24 cellular contexts compared by ENCODE assay signal in the genomic region with DNA sequence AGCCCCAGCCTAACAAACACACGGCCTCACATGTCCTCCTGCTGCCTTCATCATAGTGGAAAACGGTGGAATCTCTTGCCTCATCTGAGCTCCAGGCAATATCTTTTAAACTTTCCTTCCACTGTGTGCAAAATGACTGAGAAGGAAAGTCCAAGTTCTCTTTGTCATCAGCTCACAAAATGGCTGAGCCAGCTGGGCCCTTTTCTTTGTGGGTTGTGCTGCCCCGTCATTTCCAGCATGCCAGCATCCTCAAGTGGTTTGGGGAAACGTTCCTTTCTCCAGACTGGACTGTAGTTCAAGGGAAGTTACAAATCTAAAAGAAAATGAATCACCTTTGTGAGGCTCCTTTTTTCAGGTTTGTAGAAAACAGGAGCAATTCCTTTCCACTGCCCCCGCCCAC.
DNase-seq lines count a peak whose midpoint lies in the region; ATAC-seq, FAIRE-seq and TF ChIP-seq lines count a peak whose summit lies in the region.
"Had no signal": no experiment of that assay in that cellular context is flagged by ENCODE, and none has a peak within 500 bp of the region (broad histone marks: within the 10 kb centered on the region; RNA-seq: fewer than 3 reads in every experiment).

No MANE protein-coding gene starts in this region.

- H3K27ac Mint-ChIP-seq in endodermal cell, result no peak overlapping the region
- H3K27ac Mint-ChIP-seq: CD4-positive, alpha-beta T cell had no signal

- H3K4me1 Mint-ChIP-seq in endodermal cell, result peaks cover 25% of the 10 kb centered on the region

- no peaks in the 10 kb centered on the region for H3K36me3 Mint-ChIP-seq in endodermal cell (ENCODE audit: low read depth)

- H3K4me1 ChIP-seq in endodermal cell (ENCODE audit: control insufficient read depth, insufficient read depth, low read length) (peaks cover 3% of the 10 kb centered on the region), pancreas (no peaks in the 10 kb centered on the region), tibial artery (no peaks in the 10 kb centered on the region)
- H3K4me1 ChIP-seq: BLaER1, SJSA1 had no signal

- H3K27me3 ChIP-seq in endodermal cell (ENCODE audit: control insufficient read depth, insufficient read depth, low read length, poor library complexity, severe bottlenecking) (no peaks in the 10 kb centered on the region), pancreas (no peaks in the 10 kb centered on the region), tibial artery (no peaks in the 10 kb centered on the region)
- H3K27me3 ChIP-seq: BLaER1 had no signal

- H3K27me3 Mint-ChIP-seq in endodermal cell (ENCODE audit: insufficient read depth), result peaks cover 7% of the 10 kb centered on the region
- H3K27me3 Mint-ChIP-seq: CD4-positive, alpha-beta T cell had no signal

- H3K9me3 ChIP-seq in endodermal cell (ENCODE audit: control insufficient read depth, low read length) (no peaks in the 10 kb centered on the region), pancreas (no peaks in the 10 kb centered on the region), tibial artery (no peaks in the 10 kb centered on the region)
- H3K9me3 ChIP-seq: SJSA1 had no signal

- DNase-seq in stimulated activated CD4-positive, alpha-beta T cell treated with anti-CD3 and anti-CD28 coated beads, Interleukin-15, amount 100 ng/mL, for 24 hours, result peak; percentile 19
- no peak for DNase-seq in stimulated activated CD4-positive, alpha-beta T cell treated with anti-CD3 and anti-CD28 coated beads, Interleukin-2, amount 100 ng/mL, for 24 hours
- peak; percentile 8 for DNase-seq in M059J (ENCODE audit: low read depth)
- peak; percentile 15 for DNase-seq in endodermal cell
- DNase-seq in pancreas, result no peak
- DNase-seq in tibial artery, result no peak
- no peak for DNase-seq in NCI-H1694 (lab: John Stamatoyannopoulos, UW)
- DNase-seq: CD4-positive, alpha-beta T cell; COR-L47; DMS79; KBM-7; NCI-H1092; NCI-H1436; NCI-H1930; NCI-H2227 treated with DMSO at 0.1 percent for 48 hours; NCI-H510A treated with DMSO at 0.1 percent for 48 hours; NCI-H774; NK-92 treated with Interleukin-12 subunit alpha and Interleukin-12 subunit beta, amount 100 ng/mL, for 24 hours had no signal

- no peak overlapping the region for H3K9ac ChIP-seq in endodermal cell (ENCODE audit: extremely low read depth, low read length, poor library complexity, severe bottlenecking)
- H3K9ac ChIP-seq: BLaER1 had no signal

- intact Hi-C loops in pancreas (cut with DNase I) (no loop called here), tibial artery (cut with DNase I; ENCODE audit: low total_unique reads) (no loop called here)

- H3K4me3 ChIP-seq in endodermal cell (ENCODE audit: low read length) (no peak overlapping the region), pancreas (no peak overlapping the region), tibial artery (no peak overlapping the region)
- H3K4me3 ChIP-seq: BLaER1, GM12878, SJSA1 had no signal

- no peaks in the 10 kb centered on the region for H3K36me3 ChIP-seq in endodermal cell (ENCODE audit: control insufficient read depth, insufficient read depth, low read length)
- no peaks in the 10 kb centered on the region for H3K36me3 ChIP-seq in pancreas
- no peaks in the 10 kb centered on the region for H3K36me3 ChIP-seq in tibial artery
- H3K36me3 ChIP-seq: BLaER1, SJSA1 had no signal

- no peaks in the 10 kb centered on the region for H3K9me3 Mint-ChIP-seq in endodermal cell
- H3K9me3 Mint-ChIP-seq: CD4-positive, alpha-beta T cell had no signal

- H3K4me3 Mint-ChIP-seq in endodermal cell, result no peak overlapping the region
- H3K4me3 Mint-ChIP-seq: CD4-positive, alpha-beta T cell had no signal

- TF ChIP-seq CTCF in endodermal cell (conservative IDR thresholded peaks at IDR 0.05), result no peak
- TF ChIP-seq CTCF in pancreas (IDR thresholded peaks at IDR 0.05), result no peak
- TF ChIP-seq CTCF in tibial artery (IDR thresholded peaks at IDR 0.05), result no peak

- WGBS in endodermal cell (ENCODE audit: insufficient coverage in 1 of 2, insufficient read length in 1 of 2), 2 experiments, result 87 to 91% methylated on average over 3 to 5 of the region's 5 CpGs
- WGBS in pancreas, 2 donors, result 56 to 61% methylated on average over 5 of the region's 5 CpGs

- no peak overlapping the region for H3K27ac ChIP-seq in endodermal cell (ENCODE audit: low read depth, low read length)
- no peak overlapping the region for H3K27ac ChIP-seq in pancreas
- H3K27ac ChIP-seq in tibial artery, result no peak overlapping the region
- H3K27ac ChIP-seq: BLaER1, SJSA1 had no signal

- no peak for FAIRE-seq in pancreas (lab: Jason Lieb, UNC)
- FAIRE-seq: GM12878, H54, RCC 7860 had no signal

- ATAC-seq in pancreas, result no peak
- ATAC-seq: GM12878, Right ventricle myocardium inferior had no signal

Comparison
In these comparisons a context has a peak if more than half of its experiments do, and no peak if none do; other contexts are left out.
1. DNase-seq: peak in stimulated activated CD4-positive, alpha-beta T cell treated with anti-CD3 and anti-CD28 coated beads, Interleukin-15, amount 100 ng/mL, for 24 hours (single experiment), M059J (single experiment) and endodermal cell (single experiment); none in stimulated activated CD4-positive, alpha-beta T cell treated with anti-CD3 and anti-CD28 coated beads, Interleukin-2, amount 100 ng/mL, for 24 hours (0 of 2), pancreas (0 of 6), tibial artery (0 of 2) and NCI-H1694 (single experiment).